11 cellular contexts compared by ENCODE assay signal in genomic region chr22:37744589-37744988, GRCh38. TPM values are rescaled to one million over a fixed set of nuclear protein-coding genes. Genes with fewer than 3 reads are reported as not detected.
DNase-seq lines count a peak whose midpoint lies in the region; ATAC-seq and TF ChIP-seq lines count a peak whose summit lies in the region.
"Had no signal": no experiment of that assay in that cellular context is flagged by ENCODE, and none has a peak within 500 bp of the region (broad histone marks: within the 10 kb centered on the region; RNA-seq: fewer than 3 reads in every experiment).

No MANE protein-coding gene starts in this region.

- DNase-seq in left ventricle myocardium inferior: no peak
- DNase-seq in cardiac septum (ENCODE audit: low spot score): no peak
- DNase-seq in T-cell: no peak
- no peak for DNase-seq in immature natural killer cell
- no peak for DNase-seq in vagina (ENCODE audit: extremely low spot score in 2 of 2)
- DNase-seq in medulla oblongata (ENCODE audit: extremely low spot score): no peak
- no peak for DNase-seq in HEK293T (ENCODE audit: extremely low spot score)
- DNase-seq: anterior cingulate cortex, islet precursor cell, NCI-H2029 had no signal

- H3K27ac ChIP-seq in left ventricle myocardium inferior (replicated peaks) (peak overlapping the region; percentile 100), vagina (peak overlapping the region; percentile 87)

- H3K4me3 Mint-ChIP-seq in T-cell (peak overlapping the region; percentile 85 to 87 (median 86)), immature natural killer cell (peak overlapping the region; percentile 46 to 94 (median 84))

- no peak overlapping the region for H3K27ac Mint-ChIP-seq in T-cell
- H3K27ac Mint-ChIP-seq in immature natural killer cell: peak overlapping the region in 3 of 6 donors; percentile 5 to 76 (median 9)

- CTCF ChIA-PET in T-cell (lab: Charles Lee): no interaction called here
- CTCF ChIA-PET in HEK293T (lab: Yijun Ruan, JAX): no interaction called here

- TF ChIP-seq CTCF in left ventricle myocardium inferior (IDR thresholded peaks at IDR 0.05; ENCODE audit: borderline replicate concordance): no peak
- TF ChIP-seq CTCF in vagina (IDR thresholded peaks at IDR 0.05): no peak

- H3K36me3 Mint-ChIP-seq in T-cell (no peaks in the 10 kb centered on the region), immature natural killer cell (no peaks in the 10 kb centered on the region)

- H3K27me3 Mint-ChIP-seq in T-cell (no peaks in the 10 kb centered on the region), immature natural killer cell (ENCODE audit: low read depth in 3 of 3) (peaks cover 0 to 13% (median 4%) of the 10 kb centered on the region in 3 donors)

- H3K4me1 Mint-ChIP-seq in T-cell (peaks cover 25 to 30% (median 29%) of the 10 kb centered on the region in 3 donors), immature natural killer cell (peaks cover 23 to 27% of the 10 kb centered on the region in 2 donors)

- no peak for TF ChIP-seq POLR2A in vagina (IDR thresholded peaks at IDR 0.05)

- no peak for ATAC-seq in T-cell (replicated peaks in 1 of 4)
- ATAC-seq in HG03460 (IDR thresholded peaks at IDR 0.05; ENCODE audit: unreplicated experiment): no peak

- H3K4me3 ChIP-seq in left ventricle myocardium inferior (no peak overlapping the region), vagina (no peak overlapping the region)

- H3K27me3 ChIP-seq in left ventricle myocardium inferior (ENCODE audit: low read depth): no peaks in the 10 kb centered on the region
- H3K27me3 ChIP-seq in vagina: no peaks in the 10 kb centered on the region

- POLR2A ChIA-PET in T-cell (lab: Charles Lee) (no interaction called here), HEK293T (lab: Yijun Ruan, JAX) (interaction anchor here (0.7 to 0.9 kb wide), 2 partner anchors 60 to 102 kb away, joined by 3 read pairs; no protein-coding TSS in a partner anchor)

- H3K9me3 Mint-ChIP-seq in T-cell: no peaks in the 10 kb centered on the region
- no peaks in the 10 kb centered on the region for H3K9me3 Mint-ChIP-seq in immature natural killer cell

- intact Hi-C loops in left ventricle myocardium inferior (cut with micrococcal nuclease): no loop called here
- intact Hi-C loops in cardiac septum (cut with DNase I): no loop called here
- intact Hi-C loops in vagina (cut with DNase I): no loop called here

- peaks cover 75% of the 10 kb centered on the region for H3K4me1 ChIP-seq in left ventricle myocardium inferior
- H3K4me1 ChIP-seq in vagina: peaks cover 75% of the 10 kb centered on the region

- H3K36me3 ChIP-seq in left ventricle myocardium inferior (no peaks in the 10 kb centered on the region), vagina (no peaks in the 10 kb centered on the region)

- H3K9me3 ChIP-seq in left ventricle myocardium inferior (replicated peaks) (no peaks in the 10 kb centered on the region), vagina (no peaks in the 10 kb centered on the region)

TF ChIP-seq in HEK293T, 16 proteins besides CTCF, POLR2A, EP300 and RAD21:
- TF ChIP-seq LEF1 (IDR thresholded peaks at IDR 0.05; ENCODE audit: borderline replicate concordance) (no peak), HDGF (IDR thresholded peaks at IDR 0.05; ENCODE audit: borderline replicate concordance) (no peak), FOXM1 (IDR thresholded peaks at IDR 0.05; ENCODE audit: borderline replicate concordance) (no peak), CTBP1 (IDR thresholded peaks at IDR 0.05; ENCODE audit: borderline replicate concordance) (no peak), L3MBTL2 (conservative IDR thresholded peaks at IDR 0.05) (no peak), SUZ12 (IDR thresholded peaks at IDR 0.05) (no peak), ZNF384 (IDR thresholded peaks at IDR 0.05) (no peak), ELF4 (IDR thresholded peaks at IDR 0.05) (no peak), TARDBP (IDR thresholded peaks at IDR 0.05) (no peak), ARNT (IDR thresholded peaks at IDR 0.05) (no peak), PKNOX1 (IDR thresholded peaks at IDR 0.05) (no peak), NFRKB (IDR thresholded peaks at IDR 0.05) (no peak), FOXK2 (IDR thresholded peaks at IDR 0.05) (no peak), BHLHE40 (IDR thresholded peaks at IDR 0.05; ENCODE audit: borderline replicate concordance) (no peak)

RNA-seq across cellular contexts. Expression of gene TRIOBP, which starts 47.7 kb away (rescaled TPM):
- total RNA-seq in left ventricle myocardium inferior (86.5 TPM), cardiac septum (115 TPM), T-cell (10 to 100 TPM; 14.5 to 36.8 (median 31.1) TPM), vagina (108 TPM)
- polyA plus RNA-seq in immature natural killer cell: 10 to 100 TPM; 15.0 to 22.4 (median 20.8) TPM

RNA-seq across cellular contexts. Expression of gene NOL12, which starts 58.4 kb away (rescaled TPM):
- total RNA-seq in left ventricle myocardium inferior (12.8 TPM), cardiac septum (15.2 TPM), T-cell (10 to 100 TPM; 29.2 to 52.4 (median 47.5) TPM), vagina (28.2 TPM)
- 10 to 100 TPM; 34.6 to 59.3 (median 42.3) TPM for polyA plus RNA-seq in immature natural killer cell
